In genomic region chr10:11058014-11058413, GRCh38 we compare ENCODE assay signal across 26 cellular contexts.
"Had no signal": no experiment of that assay in that cellular context is flagged by ENCODE, and none has a peak within 500 bp of the region (broad histone marks: within the 10 kb centered on the region; RNA-seq: fewer than 3 reads in every experiment).

No MANE protein-coding gene starts in this region.

- H3K4me3 Mint-ChIP-seq: activated CD4-positive, alpha-beta T cell treated with anti-CD3 and anti-CD28 coated beads for 36 hours; activated CD8-positive, alpha-beta memory T cell treated with anti-CD3 and anti-CD28 coated beads, Interleukin-2, amount 10 ng/mL, durations not matched to agents 7 days and 5 days; activated CD8-positive, alpha-beta T cell treated with anti-CD3 and anti-CD28 coated beads, Interleukin-2, amount 10 ng/mL, durations not matched to agents 7 days and 5 days; mesothelial cell of epicardium; naive B cell; stimulated activated effector memory CD8-positive, alpha-beta T cell treated with anti-CD3 and anti-CD28 coated beads, Interleukin-12 subunit alpha, Interleukin-12 subunit beta, amount 100 ng/mL, for 72 hours; stimulated activated naive CD8-positive, alpha-beta T cell treated with anti-CD3 and anti-CD28 coated beads, Interleukin-15, amount 100 ng/mL, for 72 hours had no signal

- H3K36me3 Mint-ChIP-seq: activated CD8-positive, alpha-beta memory T cell treated with anti-CD3 and anti-CD28 coated beads, Interleukin-2, amount 10 ng/mL, durations not matched to agents 7 days and 5 days; activated naive CD4-positive, alpha-beta T cell treated with anti-CD3 and anti-CD28 coated beads, Interleukin-2, amount 50 U/mL, for 72 hours; stimulated activated effector memory CD8-positive, alpha-beta T cell treated with anti-CD3 and anti-CD28 coated beads, Interleukin-12 subunit alpha, Interleukin-12 subunit beta, amount 100 ng/mL, for 72 hours had no signal

- H3K79me2 ChIP-seq: parathyroid adenoma had no signal

- H3K27me3 Mint-ChIP-seq: activated CD4-positive, alpha-beta T cell treated with anti-CD3 and anti-CD28 coated beads for 36 hours; stimulated activated naive CD8-positive, alpha-beta T cell treated with anti-CD3 and anti-CD28 coated beads, Interleukin-15, amount 100 ng/mL, for 72 hours had no signal

- H2AFZ ChIP-seq: parathyroid adenoma had no signal

- H3K4me3 ChIP-seq: psoas muscle, right lobe of liver, skin epidermis, upper lobe of left lung had no signal

- H3K4me1 Mint-ChIP-seq: activated CD4-positive, alpha-beta T cell treated with anti-CD3 and anti-CD28 coated beads for 36 hours; activated CD8-positive, alpha-beta memory T cell treated with anti-CD3 and anti-CD28 coated beads, Interleukin-2, amount 10 ng/mL, durations not matched to agents 7 days and 5 days; naive B cell; stimulated activated effector memory CD8-positive, alpha-beta T cell treated with anti-CD3 and anti-CD28 coated beads, Interleukin-12 subunit alpha, Interleukin-12 subunit beta, amount 100 ng/mL, for 72 hours; stimulated activated naive CD8-positive, alpha-beta T cell treated with anti-CD3 and anti-CD28 coated beads, Interleukin-15, amount 100 ng/mL, for 72 hours had no signal

- H3K27me3 ChIP-seq: right lobe of liver, upper lobe of left lung had no signal

- H3K9ac ChIP-seq: parathyroid adenoma had no signal

- FAIRE-seq: bronchial epithelial cell, colon, frontal cortex, keratinocyte had no signal

- H3K9me3 Mint-ChIP-seq: activated naive CD4-positive, alpha-beta T cell treated with anti-CD3 and anti-CD28 coated beads, Interleukin-2, amount 50 U/mL, for 72 hours; activated T-helper 2 cell treated with anti-CD3 and anti-CD28 coated beads, Interferon-gamma antibody, Interleukin-2, Interleukin-4, amounts not matched to agents 10 μg/mL and 5 μg/mL and 100 μg/mL, durations not matched to agents 14 hours and 24 hours and 36 hours; naive B cell; stimulated activated effector memory CD8-positive, alpha-beta T cell treated with anti-CD3 and anti-CD28 coated beads, Interleukin-12 subunit alpha, Interleukin-12 subunit beta, amount 100 ng/mL, for 72 hours; stimulated activated naive CD8-positive, alpha-beta T cell treated with anti-CD3 and anti-CD28 coated beads, Interleukin-15, amount 100 ng/mL, for 72 hours had no signal

- H3K4me1 ChIP-seq: parathyroid adenoma, right lobe of liver had no signal

- DNase-seq: activated CD4-positive, alpha-beta T cell treated with anti-CD3 and anti-CD28 coated beads for 36 hours; activated CD4-positive, CD25-positive, alpha-beta regulatory T cell; activated CD8-positive, alpha-beta memory T cell treated with anti-CD3 and anti-CD28 coated beads, Interleukin-2, amount 10 ng/mL, durations not matched to agents 7 days and 5 days; activated CD8-positive, alpha-beta T cell treated with anti-CD3 and anti-CD28 coated beads, Interleukin-2, amount 10 ng/mL, durations not matched to agents 7 days and 5 days; activated T-cell treated with anti-CD3 and anti-CD28 coated beads, Interleukin-2, amount 50 U/mL, for 48 hours; dermis blood vessel endothelial cell; effector CD4-positive, alpha-beta T cell; hippocampal formation; naive B cell; nucleus accumbens; psoas muscle; right lobe of liver; stimulated activated CD4-positive, alpha-beta T cell treated with anti-CD3 and anti-CD28 coated beads, Interleukin-4, amount 100 ng/mL, for 24 hours; stimulated activated naive CD8-positive, alpha-beta T cell treated with anti-CD3 and anti-CD28 coated beads, Interleukin-15, amount 100 ng/mL, for 72 hours; substantia nigra; upper lobe of left lung had no signal

- H3K36me3 ChIP-seq: right lobe of liver, upper lobe of left lung had no signal

- H3K9me3 ChIP-seq: psoas muscle, right lobe of liver, upper lobe of left lung had no signal

- H3K27ac Mint-ChIP-seq: activated CD4-positive, alpha-beta T cell treated with anti-CD3 and anti-CD28 coated beads for 36 hours; activated CD8-positive, alpha-beta memory T cell treated with anti-CD3 and anti-CD28 coated beads, Interleukin-2, amount 10 ng/mL, durations not matched to agents 7 days and 5 days; activated CD8-positive, alpha-beta T cell treated with anti-CD3 and anti-CD28 coated beads, Interleukin-2, amount 10 ng/mL, durations not matched to agents 7 days and 5 days; activated naive CD4-positive, alpha-beta T cell treated with anti-CD3 and anti-CD28 coated beads, Interleukin-2, amount 50 U/mL, for 72 hours; activated T-helper 2 cell treated with anti-CD3 and anti-CD28 coated beads, Interferon-gamma antibody, Interleukin-2, Interleukin-4, amounts not matched to agents 10 μg/mL and 5 μg/mL and 100 μg/mL, durations not matched to agents 14 hours and 24 hours and 36 hours; naive B cell; stimulated activated effector memory CD8-positive, alpha-beta T cell treated with anti-CD3 and anti-CD28 coated beads, Interleukin-12 subunit alpha, Interleukin-12 subunit beta, amount 100 ng/mL, for 72 hours; stimulated activated naive CD8-positive, alpha-beta T cell treated with anti-CD3 and anti-CD28 coated beads, Interleukin-15, amount 100 ng/mL, for 72 hours had no signal

- H3K27ac ChIP-seq: parathyroid adenoma, psoas muscle, right lobe of liver, skin epidermis, upper lobe of left lung had no signal
